10 cellular contexts compared by ENCODE assay signal in the genomic region with DNA sequence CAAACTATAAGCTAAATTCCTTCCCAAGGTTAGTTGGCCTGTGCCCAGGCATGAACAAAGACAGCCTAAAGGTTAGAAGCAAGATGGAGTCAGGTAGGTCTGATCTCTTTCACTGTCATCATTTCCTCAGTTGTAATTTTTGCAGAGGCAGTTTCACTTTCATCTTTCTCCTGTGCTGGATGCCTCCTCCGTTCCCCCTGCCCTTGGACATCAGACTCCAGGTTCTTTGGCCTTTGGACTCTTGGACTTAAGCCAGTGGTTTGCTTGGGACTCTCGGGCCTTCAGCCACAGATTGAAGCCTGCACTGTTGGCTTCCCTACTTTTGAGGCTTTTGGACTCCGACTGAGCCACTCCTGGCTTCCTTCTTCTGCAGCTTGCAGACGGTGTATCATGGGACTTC. TPM values are rescaled to one million over a fixed set of nuclear protein-coding genes. Genes with fewer than 3 reads are reported as not detected.
"Had no signal": no experiment of that assay in that cellular context is flagged by ENCODE, and none has a peak within 500 bp of the region (broad histone marks: within the 10 kb centered on the region; RNA-seq: fewer than 3 reads in every experiment).

No MANE protein-coding gene starts in this region.

RNA-seq across cellular contexts. Expression of gene CRYAA, which starts 52.9 kb away (rescaled TPM):
- total RNA-seq: OCI-LY7, PC-3, PC-9, Peyer's patch, Right ventricle myocardium inferior, Right ventricle myocardium superior, RPMI7951, SJCRH30, SJSA1, SK-MEL-5 had no signal
